Comparison of ENCODE assay signal across 1 cellular context in the genomic region with DNA sequence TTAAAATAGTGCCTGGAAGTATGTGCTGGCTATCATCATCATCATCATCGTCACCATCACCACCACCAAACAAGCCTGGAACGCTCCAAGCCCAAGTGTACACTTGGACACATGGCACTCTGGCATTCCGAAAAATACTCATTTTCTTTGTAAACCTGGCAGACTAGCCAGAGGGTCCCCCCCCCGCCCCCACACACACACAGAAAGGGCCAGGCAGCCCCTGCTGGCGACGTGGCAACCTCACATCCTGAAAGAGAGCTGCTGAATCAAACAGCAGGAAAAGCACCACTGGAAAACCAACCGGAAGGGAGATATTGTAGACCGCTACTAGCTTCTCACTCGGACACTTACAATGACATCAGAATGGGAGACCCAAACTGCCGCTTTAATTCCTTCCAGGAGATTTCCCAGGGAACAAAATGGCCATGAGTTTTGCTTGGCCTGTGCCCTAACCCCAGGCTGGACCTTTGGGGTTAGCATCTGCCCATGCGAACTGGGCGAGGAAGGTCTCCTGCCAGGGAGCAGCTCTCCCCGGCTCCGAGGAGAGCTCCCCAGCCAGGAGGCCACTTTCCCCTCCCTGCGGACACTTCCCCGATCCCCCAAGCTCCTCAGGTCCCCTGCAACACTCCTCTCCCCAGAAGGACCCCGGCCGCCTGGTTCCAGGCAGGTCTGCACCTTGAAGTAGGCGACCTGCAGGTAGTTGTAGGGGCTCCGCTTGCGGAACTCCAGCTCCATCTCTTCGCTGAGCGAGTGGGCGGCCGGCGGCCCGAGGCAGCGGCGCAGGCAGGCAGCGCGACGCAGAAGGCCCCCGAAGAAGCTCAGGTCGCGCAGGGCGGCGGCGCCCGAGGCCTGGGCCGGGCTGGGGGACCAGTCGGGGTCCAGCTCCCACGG.
TF ChIP-seq lines count a peak whose summit lies in the region.

No MANE protein-coding gene starts in this region.

TF ChIP-seq in K562, 482 proteins besides CTCF, POLR2A, EP300 and RAD21 (continued from another document and continues in another):
- peak; percentile 17; the same call in 1 of the 2 replicates for TF ChIP-seq SMC3 (conservative IDR thresholded peaks at IDR 0.05; ENCODE audit: insufficient read depth, low read depth, low read length)
- TF ChIP-seq TARDBP (IDR thresholded peaks at IDR 0.05) = no peak
- TF ChIP-seq TGIF2 (CRISPR knock-in tag; IDR thresholded peaks at IDR 0.05) = no peak
- no peak for TF ChIP-seq SRSF7 (optimal IDR thresholded peaks at IDR 0.05; ENCODE audit: low read depth, low read length)
- TF ChIP-seq SMAD1 (IDR thresholded peaks at IDR 0.05; ENCODE audit: low read depth, low read length, partially characterized antibody) = no peak
- TF ChIP-seq, protein P1, sequence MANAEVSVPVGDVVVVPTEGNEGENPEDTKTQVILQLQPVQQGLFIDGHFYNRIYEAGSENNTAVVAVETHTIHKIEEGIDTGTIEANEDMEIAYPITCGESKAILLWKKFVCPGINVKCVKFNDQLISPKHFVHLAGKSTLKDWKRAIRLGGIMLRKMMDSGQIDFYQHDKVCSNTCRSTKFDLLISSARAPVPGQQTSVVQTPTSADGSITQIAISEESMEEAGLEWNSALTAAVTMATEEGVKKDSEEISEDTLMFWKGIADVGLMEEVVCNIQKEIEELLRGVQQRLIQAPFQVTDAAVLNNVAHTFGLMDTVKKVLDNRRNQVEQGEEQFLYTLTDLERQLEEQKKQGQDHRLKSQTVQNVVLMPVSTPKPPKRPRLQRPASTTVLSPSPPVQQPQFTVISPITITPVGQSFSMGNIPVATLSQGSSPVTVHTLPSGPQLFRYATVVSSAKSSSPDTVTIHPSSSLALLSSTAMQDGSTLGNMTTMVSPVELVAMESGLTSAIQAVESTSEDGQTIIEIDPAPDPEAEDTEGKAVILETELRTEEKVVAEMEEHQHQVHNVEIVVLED (CRISPR knock-in tag; IDR thresholded peaks at IDR 0.05) = no peak
- TF ChIP-seq MYBL2 (IDR thresholded peaks at IDR 0.05; ENCODE audit: low read depth) = no peak
- TF ChIP-seq MYBL2 (CRISPR knock-in tag; IDR thresholded peaks at IDR 0.05; ENCODE audit: borderline replicate concordance) = no peak
- TF ChIP-seq SMARCB1 (IDR thresholded peaks at IDR 0.05; ENCODE audit: insufficient read length, low read depth) = no peak
- TF ChIP-seq MAZ (CRISPR knock-in tag; conservative IDR thresholded peaks at IDR 0.05 in 1 of 2, IDR thresholded peaks at IDR 0.05 in 1 of 2) = no peak
- TF ChIP-seq ZC3H8 (IDR thresholded peaks at IDR 0.05) = no peak
- TF ChIP-seq E2F3 (CRISPR knock-in tag; IDR thresholded peaks at IDR 0.05) = no peak
- peak; percentile 81 for TF ChIP-seq ETV1 (tag; conservative IDR thresholded peaks at IDR 0.05; ENCODE audit: low read depth)
- TF ChIP-seq KAT8 (IDR thresholded peaks at IDR 0.05; ENCODE audit: low read depth) = no peak
- no peak for TF ChIP-seq CEBPB (tag; IDR thresholded peaks at IDR 0.05)
- TF ChIP-seq HEY1 (CRISPR knock-in tag; IDR thresholded peaks at IDR 0.05; ENCODE audit: borderline replicate concordance) = no peak
- TF ChIP-seq, protein P2, sequence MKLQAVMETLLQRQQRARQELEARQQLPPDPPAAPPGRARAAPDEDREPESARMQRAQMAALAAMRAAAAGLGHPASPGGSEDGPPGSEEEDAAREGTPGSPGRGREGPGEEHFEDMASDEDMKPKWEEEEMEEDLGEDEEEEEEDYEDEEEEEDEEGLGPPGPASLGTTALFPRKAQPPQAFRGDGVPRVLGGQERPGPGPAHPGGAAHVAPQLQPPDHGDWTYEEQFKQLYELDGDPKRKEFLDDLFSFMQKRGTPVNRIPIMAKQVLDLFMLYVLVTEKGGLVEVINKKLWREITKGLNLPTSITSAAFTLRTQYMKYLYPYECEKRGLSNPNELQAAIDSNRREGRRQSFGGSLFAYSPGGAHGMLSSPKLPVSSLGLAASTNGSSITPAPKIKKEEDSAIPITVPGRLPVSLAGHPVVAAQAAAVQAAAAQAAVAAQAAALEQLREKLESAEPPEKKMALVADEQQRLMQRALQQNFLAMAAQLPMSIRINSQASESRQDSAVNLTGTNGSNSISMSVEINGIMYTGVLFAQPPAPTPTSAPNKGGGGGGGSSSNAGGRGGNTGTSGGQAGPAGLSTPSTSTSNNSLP (IDR thresholded peaks at IDR 0.05; ENCODE audit: borderline replicate concordance, low read depth, low read length) = no peak
- TF ChIP-seq ILF3 (IDR thresholded peaks at IDR 0.05; ENCODE audit: borderline replicate concordance) = no peak
- TF ChIP-seq TCFL5 (CRISPR knock-in tag; conservative IDR thresholded peaks at IDR 0.05) = no peak
- no peak for TF ChIP-seq ZZZ3 (IDR thresholded peaks at IDR 0.05)
- TF ChIP-seq NONO (IDR thresholded peaks at IDR 0.05; ENCODE audit: low read depth in 2 of 2, low read length in 1 of 2) = peak in 1 of 2 experiments; percentile 58; a peak in 1 of 4 replicates
- no peak for TF ChIP-seq CC2D1A (IDR thresholded peaks at IDR 0.05)
- TF ChIP-seq, protein P3, sequence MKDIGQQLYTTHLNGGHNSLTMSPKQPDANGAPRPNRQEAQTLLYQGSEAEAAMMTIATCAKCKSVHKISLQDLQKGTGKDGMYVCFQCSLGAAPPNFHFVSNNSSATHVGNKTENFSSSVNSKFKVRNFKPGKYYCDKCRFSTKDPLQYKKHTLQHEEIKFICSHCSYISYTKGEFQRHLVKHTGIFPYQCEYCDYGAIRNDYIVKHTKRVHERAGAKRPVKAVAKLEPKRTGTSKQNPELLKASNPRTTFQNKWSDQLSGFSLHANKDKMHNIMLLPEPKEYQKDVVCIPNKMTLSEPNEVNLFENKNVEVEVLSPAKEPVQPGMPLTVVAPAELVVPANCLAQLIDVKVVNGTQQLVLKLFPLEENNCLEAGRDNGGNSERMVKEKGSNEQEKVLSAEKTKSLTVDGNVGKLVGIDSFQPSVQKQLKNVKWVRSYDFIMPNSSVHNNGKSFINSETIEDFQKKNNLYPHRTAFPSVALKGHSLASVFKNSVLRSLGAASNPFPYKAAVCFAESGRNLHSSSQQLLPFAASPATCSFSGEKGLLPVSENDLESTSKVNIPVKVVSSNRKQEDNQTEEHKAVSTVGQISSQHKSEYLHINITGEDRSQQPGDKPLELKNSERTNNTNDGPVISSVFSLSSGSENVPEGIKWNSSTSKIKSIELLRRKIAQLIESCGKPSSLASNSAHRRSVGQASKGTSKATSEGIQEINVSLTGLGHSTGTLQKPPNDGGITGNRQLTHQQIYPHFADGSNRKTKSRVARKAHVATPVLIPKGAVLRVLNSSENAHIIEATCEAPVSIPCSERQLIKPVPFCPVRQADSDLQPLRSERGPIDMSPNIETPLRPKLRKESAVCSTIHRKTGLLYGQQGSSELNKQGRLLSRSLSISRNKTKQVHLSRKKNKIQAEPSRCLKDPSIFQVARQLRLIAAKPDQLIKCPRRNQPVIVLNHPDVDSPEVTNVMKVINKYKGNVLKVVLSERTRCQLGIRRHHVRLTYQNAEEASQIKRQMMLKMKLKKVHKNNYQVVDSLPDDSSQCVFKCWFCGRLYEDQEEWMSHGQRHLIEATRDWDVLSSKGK (CRISPR knock-in tag; IDR thresholded peaks at IDR 0.05) = no peak
- TF ChIP-seq ESRRB (CRISPR knock-in tag; IDR thresholded peaks at IDR 0.05; ENCODE audit: borderline replicate concordance) = no peak
- no peak for TF ChIP-seq ZNF583 (CRISPR knock-in tag; IDR thresholded peaks at IDR 0.05)
- TF ChIP-seq ZNF174 (CRISPR knock-in tag; IDR thresholded peaks at IDR 0.05) = no peak
- TF ChIP-seq, protein P4, sequence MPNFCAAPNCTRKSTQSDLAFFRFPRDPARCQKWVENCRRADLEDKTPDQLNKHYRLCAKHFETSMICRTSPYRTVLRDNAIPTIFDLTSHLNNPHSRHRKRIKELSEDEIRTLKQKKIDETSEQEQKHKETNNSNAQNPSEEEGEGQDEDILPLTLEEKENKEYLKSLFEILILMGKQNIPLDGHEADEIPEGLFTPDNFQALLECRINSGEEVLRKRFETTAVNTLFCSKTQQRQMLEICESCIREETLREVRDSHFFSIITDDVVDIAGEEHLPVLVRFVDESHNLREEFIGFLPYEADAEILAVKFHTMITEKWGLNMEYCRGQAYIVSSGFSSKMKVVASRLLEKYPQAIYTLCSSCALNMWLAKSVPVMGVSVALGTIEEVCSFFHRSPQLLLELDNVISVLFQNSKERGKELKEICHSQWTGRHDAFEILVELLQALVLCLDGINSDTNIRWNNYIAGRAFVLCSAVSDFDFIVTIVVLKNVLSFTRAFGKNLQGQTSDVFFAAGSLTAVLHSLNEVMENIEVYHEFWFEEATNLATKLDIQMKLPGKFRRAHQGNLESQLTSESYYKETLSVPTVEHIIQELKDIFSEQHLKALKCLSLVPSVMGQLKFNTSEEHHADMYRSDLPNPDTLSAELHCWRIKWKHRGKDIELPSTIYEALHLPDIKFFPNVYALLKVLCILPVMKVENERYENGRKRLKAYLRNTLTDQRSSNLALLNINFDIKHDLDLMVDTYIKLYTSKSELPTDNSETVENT (CRISPR knock-in tag; IDR thresholded peaks at IDR 0.05) = no peak
- no peak for TF ChIP-seq XRCC3 (IDR thresholded peaks at IDR 0.05)
- TF ChIP-seq, protein P5, sequence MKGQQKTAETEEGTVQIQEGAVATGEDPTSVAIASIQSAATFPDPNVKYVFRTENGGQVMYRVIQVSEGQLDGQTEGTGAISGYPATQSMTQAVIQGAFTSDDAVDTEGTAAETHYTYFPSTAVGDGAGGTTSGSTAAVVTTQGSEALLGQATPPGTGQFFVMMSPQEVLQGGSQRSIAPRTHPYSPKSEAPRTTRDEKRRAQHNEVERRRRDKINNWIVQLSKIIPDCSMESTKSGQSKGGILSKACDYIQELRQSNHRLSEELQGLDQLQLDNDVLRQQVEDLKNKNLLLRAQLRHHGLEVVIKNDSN (CRISPR knock-in tag; IDR thresholded peaks at IDR 0.05) = no peak; the same call in 1 of the 2 replicates
- no peak for TF ChIP-seq MCM7 (IDR thresholded peaks at IDR 0.05)
- no peak for TF ChIP-seq NFATC3 (IDR thresholded peaks at IDR 0.05)
- no peak for TF ChIP-seq BRD4 (IDR thresholded peaks at IDR 0.05)
- TF ChIP-seq, protein P6, sequence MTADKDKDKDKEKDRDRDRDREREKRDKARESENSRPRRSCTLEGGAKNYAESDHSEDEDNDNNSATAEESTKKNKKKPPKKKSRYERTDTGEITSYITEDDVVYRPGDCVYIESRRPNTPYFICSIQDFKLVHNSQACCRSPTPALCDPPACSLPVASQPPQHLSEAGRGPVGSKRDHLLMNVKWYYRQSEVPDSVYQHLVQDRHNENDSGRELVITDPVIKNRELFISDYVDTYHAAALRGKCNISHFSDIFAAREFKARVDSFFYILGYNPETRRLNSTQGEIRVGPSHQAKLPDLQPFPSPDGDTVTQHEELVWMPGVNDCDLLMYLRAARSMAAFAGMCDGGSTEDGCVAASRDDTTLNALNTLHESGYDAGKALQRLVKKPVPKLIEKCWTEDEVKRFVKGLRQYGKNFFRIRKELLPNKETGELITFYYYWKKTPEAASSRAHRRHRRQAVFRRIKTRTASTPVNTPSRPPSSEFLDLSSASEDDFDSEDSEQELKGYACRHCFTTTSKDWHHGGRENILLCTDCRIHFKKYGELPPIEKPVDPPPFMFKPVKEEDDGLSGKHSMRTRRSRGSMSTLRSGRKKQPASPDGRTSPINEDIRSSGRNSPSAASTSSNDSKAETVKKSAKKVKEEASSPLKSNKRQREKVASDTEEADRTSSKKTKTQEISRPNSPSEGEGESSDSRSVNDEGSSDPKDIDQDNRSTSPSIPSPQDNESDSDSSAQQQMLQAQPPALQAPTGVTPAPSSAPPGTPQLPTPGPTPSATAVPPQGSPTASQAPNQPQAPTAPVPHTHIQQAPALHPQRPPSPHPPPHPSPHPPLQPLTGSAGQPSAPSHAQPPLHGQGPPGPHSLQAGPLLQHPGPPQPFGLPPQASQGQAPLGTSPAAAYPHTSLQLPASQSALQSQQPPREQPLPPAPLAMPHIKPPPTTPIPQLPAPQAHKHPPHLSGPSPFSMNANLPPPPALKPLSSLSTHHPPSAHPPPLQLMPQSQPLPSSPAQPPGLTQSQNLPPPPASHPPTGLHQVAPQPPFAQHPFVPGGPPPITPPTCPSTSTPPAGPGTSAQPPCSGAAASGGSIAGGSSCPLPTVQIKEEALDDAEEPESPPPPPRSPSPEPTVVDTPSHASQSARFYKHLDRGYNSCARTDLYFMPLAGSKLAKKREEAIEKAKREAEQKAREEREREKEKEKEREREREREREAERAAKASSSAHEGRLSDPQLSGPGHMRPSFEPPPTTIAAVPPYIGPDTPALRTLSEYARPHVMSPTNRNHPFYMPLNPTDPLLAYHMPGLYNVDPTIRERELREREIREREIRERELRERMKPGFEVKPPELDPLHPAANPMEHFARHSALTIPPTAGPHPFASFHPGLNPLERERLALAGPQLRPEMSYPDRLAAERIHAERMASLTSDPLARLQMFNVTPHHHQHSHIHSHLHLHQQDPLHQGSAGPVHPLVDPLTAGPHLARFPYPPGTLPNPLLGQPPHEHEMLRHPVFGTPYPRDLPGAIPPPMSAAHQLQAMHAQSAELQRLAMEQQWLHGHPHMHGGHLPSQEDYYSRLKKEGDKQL (CRISPR knock-in tag; IDR thresholded peaks at IDR 0.05; ENCODE audit: borderline replicate concordance) = no peak; the same call in 1 of the 2 replicates
- TF ChIP-seq, protein P7, sequence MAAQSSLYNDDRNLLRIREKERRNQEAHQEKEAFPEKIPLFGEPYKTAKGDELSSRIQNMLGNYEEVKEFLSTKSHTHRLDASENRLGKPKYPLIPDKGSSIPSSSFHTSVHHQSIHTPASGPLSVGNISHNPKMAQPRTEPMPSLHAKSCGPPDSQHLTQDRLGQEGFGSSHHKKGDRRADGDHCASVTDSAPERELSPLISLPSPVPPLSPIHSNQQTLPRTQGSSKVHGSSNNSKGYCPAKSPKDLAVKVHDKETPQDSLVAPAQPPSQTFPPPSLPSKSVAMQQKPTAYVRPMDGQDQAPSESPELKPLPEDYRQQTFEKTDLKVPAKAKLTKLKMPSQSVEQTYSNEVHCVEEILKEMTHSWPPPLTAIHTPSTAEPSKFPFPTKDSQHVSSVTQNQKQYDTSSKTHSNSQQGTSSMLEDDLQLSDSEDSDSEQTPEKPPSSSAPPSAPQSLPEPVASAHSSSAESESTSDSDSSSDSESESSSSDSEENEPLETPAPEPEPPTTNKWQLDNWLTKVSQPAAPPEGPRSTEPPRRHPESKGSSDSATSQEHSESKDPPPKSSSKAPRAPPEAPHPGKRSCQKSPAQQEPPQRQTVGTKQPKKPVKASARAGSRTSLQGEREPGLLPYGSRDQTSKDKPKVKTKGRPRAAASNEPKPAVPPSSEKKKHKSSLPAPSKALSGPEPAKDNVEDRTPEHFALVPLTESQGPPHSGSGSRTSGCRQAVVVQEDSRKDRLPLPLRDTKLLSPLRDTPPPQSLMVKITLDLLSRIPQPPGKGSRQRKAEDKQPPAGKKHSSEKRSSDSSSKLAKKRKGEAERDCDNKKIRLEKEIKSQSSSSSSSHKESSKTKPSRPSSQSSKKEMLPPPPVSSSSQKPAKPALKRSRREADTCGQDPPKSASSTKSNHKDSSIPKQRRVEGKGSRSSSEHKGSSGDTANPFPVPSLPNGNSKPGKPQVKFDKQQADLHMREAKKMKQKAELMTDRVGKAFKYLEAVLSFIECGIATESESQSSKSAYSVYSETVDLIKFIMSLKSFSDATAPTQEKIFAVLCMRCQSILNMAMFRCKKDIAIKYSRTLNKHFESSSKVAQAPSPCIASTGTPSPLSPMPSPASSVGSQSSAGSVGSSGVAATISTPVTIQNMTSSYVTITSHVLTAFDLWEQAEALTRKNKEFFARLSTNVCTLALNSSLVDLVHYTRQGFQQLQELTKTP (IDR thresholded peaks at IDR 0.05; ENCODE audit: low read depth in 1 of 2, partially characterized antibody in 2 of 2) = peak in 1 of 2 experiments; percentile 57
- no peak for TF ChIP-seq STAT5A (IDR thresholded peaks at IDR 0.05; ENCODE audit: borderline replicate concordance, low read length)
- no peak for TF ChIP-seq FOXJ2 (tag; IDR thresholded peaks at IDR 0.05)
